ENCODE assay signal across 15 cellular contexts in genomic region chr14:58898655-58899316, GRCh38.
A peak's percentile ranks its signal among the peaks of the same experiment; 100 is the strongest.
DNase-seq lines count a peak whose midpoint lies in the region; ATAC-seq and TF ChIP-seq lines count a peak whose summit lies in the region.
"Had no signal": no experiment of that assay in that cellular context is flagged by ENCODE, and none has a peak within 500 bp of the region (broad histone marks: within the 10 kb centered on the region; RNA-seq: fewer than 3 reads in every experiment).

No MANE protein-coding gene starts in this region.

- ATAC-seq in Right ventricle myocardium superior (ENCODE audit: poor library complexity), result peak; percentile 36
- peak; percentile 22 to 59 for ATAC-seq in right cardiac atrium
- ATAC-seq in HG03432 (IDR thresholded peaks at IDR 0.05; ENCODE audit: unreplicated experiment), result no peak
- ATAC-seq: activated CD8-positive, alpha-beta memory T cell treated with anti-CD3 and anti-CD28 coated beads, Interleukin-2, amount 10 ng/mL, durations not matched to agents 7 days and 5 days; activated naive CD8-positive, alpha-beta T cell treated with anti-CD3 and anti-CD28 coated beads, Interleukin-2, amount 50 U/mL, for 24 hours had no signal

- 52% methylated on average over 4 of the region's 4 CpGs for WGBS in right cardiac atrium

- H3K9me3 ChIP-seq in right atrium auricular region (no peaks in the 10 kb centered on the region), right cardiac atrium (ENCODE audit: control insufficient read depth, low read length) (no peaks in the 10 kb centered on the region)
- H3K9me3 ChIP-seq: HAP-1, transverse colon had no signal

- DNase-seq in Right ventricle myocardium superior (no peak), right atrium auricular region (ENCODE audit: low spot score) (no peak), amniotic stem cell (lab: John Stamatoyannopoulos, UW) (peak; percentile 69), right cardiac atrium (no peak), SKM-1 treated with dmso at 0.1 percent for 144 hours (lab: John Stamatoyannopoulos, UW; ENCODE audit: unreplicated experiment) (no peak), iPS-NIHi11 (ENCODE audit: low spot score) (no peak), HuH-7.5 (ENCODE audit: low spot score) (no peak)
- DNase-seq: activated CD8-positive, alpha-beta memory T cell treated with anti-CD3 and anti-CD28 coated beads, Interleukin-2, amount 10 ng/mL, durations not matched to agents 7 days and 5 days; activated naive CD8-positive, alpha-beta T cell treated with anti-CD3 and anti-CD28 coated beads, Interleukin-2, amount 50 U/mL, for 24 hours; AML-193; NCI-H1105; transverse colon had no signal

- no peaks in the 10 kb centered on the region for H3K4me1 ChIP-seq in right atrium auricular region
- no peaks in the 10 kb centered on the region for H3K4me1 ChIP-seq in right cardiac atrium (ENCODE audit: control insufficient read depth, insufficient read depth, low read length)
- H3K4me1 ChIP-seq: HAP-1, parathyroid adenoma, transverse colon had no signal

- TF ChIP-seq CTCF in right atrium auricular region (IDR thresholded peaks at IDR 0.05), result no peak

- intact Hi-C loops in Right ventricle myocardium superior (cut with DNase I), result no loop called here
- intact Hi-C loops in right cardiac atrium (cut with DNase I), result no loop called here

- no peaks in the 10 kb centered on the region for H3K27me3 ChIP-seq in right atrium auricular region
- H3K27me3 ChIP-seq in right cardiac atrium (ENCODE audit: control insufficient read depth, insufficient read depth), result no peaks in the 10 kb centered on the region
- H3K27me3 ChIP-seq: transverse colon had no signal

- no peaks in the 10 kb centered on the region for H3K36me3 ChIP-seq in right atrium auricular region
- H3K36me3 ChIP-seq: HAP-1, transverse colon had no signal

- H3K27ac ChIP-seq in right atrium auricular region, result no peak overlapping the region
- H3K27ac ChIP-seq in right cardiac atrium (ENCODE audit: low read length), result no peak overlapping the region
- H3K27ac ChIP-seq: parathyroid adenoma, transverse colon had no signal

- H3K4me3 ChIP-seq in right atrium auricular region (no peak overlapping the region), right cardiac atrium (ENCODE audit: low read length) (no peak overlapping the region)
- H3K4me3 ChIP-seq: HAP-1, transverse colon had no signal
